Comparison of ENCODE assay signal across 8 cellular contexts in genomic region chr17:42112552-42113176, GRCh38. TPM values are rescaled to one million over a fixed set of nuclear protein-coding genes. Genes with fewer than 3 reads are reported as not detected.
DNase-seq lines count a peak whose midpoint lies in the region; ATAC-seq, FAIRE-seq and TF ChIP-seq lines count a peak whose summit lies in the region.

Gene DHX58 (minus strand): TSS chr17:42112714. CDS start chr17:42111892, 822 bp downstream.

- DNase-seq in GM12891 (ENCODE audit: insufficient read length, low spot score), result peak; percentile 92
- peak; percentile 32 for DNase-seq in NCI-H2171 treated with DMSO at 0.1 percent for 48 hours (lab: John Stamatoyannopoulos, UW)
- peak; percentile 77 to 83 for DNase-seq in activated CD4-positive, alpha-beta T cell treated with anti-CD3 and anti-CD28 coated beads, Interleukin-2, amount 50 U/mL, for 48 hours
- peak; percentile 59 for DNase-seq in effector CD8-positive, alpha-beta T cell (lab: John Stamatoyannopoulos, UW)
- DNase-seq in mucosa of gallbladder (ENCODE audit: low spot score), result peak; percentile 79
- DNase-seq in stimulated activated effector memory CD8-positive, alpha-beta T cell treated with anti-CD3 and anti-CD28 coated beads, Interleukin-12 subunit alpha, Interleukin-12 subunit beta, amount 100 ng/mL, for 72 hours (ENCODE audit: low spot score in 2 of 2), result peak; percentile 49 to 84
- DNase-seq in D341Med (ENCODE audit: low spot score), result no peak

- peak; percentile 99 for FAIRE-seq in GM12891 (lab: Jason Lieb, UNC)

- ATAC-seq in HG02759 (IDR thresholded peaks at IDR 0.05; ENCODE audit: unreplicated experiment), result peak; percentile 59
- peak; percentile 88 for ATAC-seq in stimulated activated effector memory CD8-positive, alpha-beta T cell treated with anti-CD3 and anti-CD28 coated beads, Interleukin-12 subunit alpha, Interleukin-12 subunit beta, amount 100 ng/mL, for 72 hours

- H3K4me3 Mint-ChIP-seq in stimulated activated effector memory CD8-positive, alpha-beta T cell treated with anti-CD3 and anti-CD28 coated beads, Interleukin-12 subunit alpha, Interleukin-12 subunit beta, amount 100 ng/mL, for 72 hours, result peak within 1 kb of the TSS; percentile 82

- H3K9me3 Mint-ChIP-seq in stimulated activated effector memory CD8-positive, alpha-beta T cell treated with anti-CD3 and anti-CD28 coated beads, Interleukin-12 subunit alpha, Interleukin-12 subunit beta, amount 100 ng/mL, for 72 hours, result no peaks in the 10 kb centered on the region

- H3K36me3 Mint-ChIP-seq in stimulated activated effector memory CD8-positive, alpha-beta T cell treated with anti-CD3 and anti-CD28 coated beads, Interleukin-12 subunit alpha, Interleukin-12 subunit beta, amount 100 ng/mL, for 72 hours, result peaks cover 32% of the 10 kb centered on the region

- peaks cover 59% of the 10 kb centered on the region for H3K4me1 Mint-ChIP-seq in stimulated activated effector memory CD8-positive, alpha-beta T cell treated with anti-CD3 and anti-CD28 coated beads, Interleukin-12 subunit alpha, Interleukin-12 subunit beta, amount 100 ng/mL, for 72 hours

- peak within 1 kb of the TSS; percentile 96 for H3K27ac Mint-ChIP-seq in stimulated activated effector memory CD8-positive, alpha-beta T cell treated with anti-CD3 and anti-CD28 coated beads, Interleukin-12 subunit alpha, Interleukin-12 subunit beta, amount 100 ng/mL, for 72 hours

- TF ChIP-seq POLR2A in GM12891 (IDR thresholded peaks at IDR 0.05; ENCODE audit: low read depth, low read length), result peak; percentile 89

TF ChIP-seq in GM12891, 5 proteins besides CTCF, POLR2A, EP300 and RAD21:
- peak; percentile 85 for TF ChIP-seq POLR2AphosphoS5 (IDR thresholded peaks at IDR 0.05; ENCODE audit: low read depth, low read length)
- TF ChIP-seq TAF1 (IDR thresholded peaks at IDR 0.05; ENCODE audit: low read depth, low read length), result no peak; the same call in 1 of the 2 replicates
- TF ChIP-seq POU2F2 (IDR thresholded peaks at IDR 0.05; ENCODE audit: low read depth, low read length), result 0 out of 2 replicates have a peak, but pooled peaks have one; percentile 29
- TF ChIP-seq SPI1 (IDR thresholded peaks at IDR 0.05; ENCODE audit: low read depth, low read length), result no peak
- no peak for TF ChIP-seq PAX5 (IDR thresholded peaks at IDR 0.05; ENCODE audit: insufficient read depth, low read length, severe bottlenecking)

RNA-seq across cellular contexts. Expression of gene DHX58, which starts in this region (rescaled TPM):
- 21.0 TPM for polyA plus RNA-seq in GM12891 (2012; ENCODE audit: low read depth, missing spikeins)
- total RNA-seq in mucosa of gallbladder, result 26.8 TPM
